ENCODE assay signal across 9 cellular contexts in genomic region chr1:24364975-24365678, GRCh38. TPM values are rescaled to one million over a fixed set of nuclear protein-coding genes. Genes with fewer than 3 reads are reported as not detected.
DNase-seq lines count a peak whose midpoint lies in the region; ATAC-seq lines count a peak whose summit lies in the region.
"Had no signal": no experiment of that assay in that cellular context is flagged by ENCODE, and none has a peak within 500 bp of the region (broad histone marks: within the 10 kb centered on the region; RNA-seq: fewer than 3 reads in every experiment).

No MANE protein-coding gene starts in this region.

- H3K36me3 Mint-ChIP-seq in activated CD8-positive, alpha-beta T cell treated with anti-CD3 and anti-CD28 coated beads, Interleukin-2, amount 10 ng/mL, durations not matched to agents 7 days and 5 days (ENCODE audit: low read depth) = no peaks in the 10 kb centered on the region

- peak; percentile 97 to 99 for ATAC-seq in activated CD4-positive, CD25-positive, alpha-beta regulatory T cell treated with anti-CD3 and anti-CD28 coated beads, Interleukin-2, amount 50 U/mL, for 24 hours
- peak; percentile 70 for ATAC-seq in activated CD8-positive, alpha-beta T cell treated with anti-CD3 and anti-CD28 coated beads, Interleukin-2, amount 10 ng/mL, durations not matched to agents 7 days and 5 days
- ATAC-seq in GM19395 (IDR thresholded peaks at IDR 0.05; ENCODE audit: unreplicated experiment) (no peak), HG02970 (IDR thresholded peaks at IDR 0.05; ENCODE audit: low FRiP score, unreplicated experiment) (no peak)

- H3K9ac ChIP-seq in HUES48 (ENCODE audit: low read depth, low read length) = no peak overlapping the region
- H3K9ac ChIP-seq: BLaER1 had no signal

- H3K27me3 Mint-ChIP-seq in activated CD8-positive, alpha-beta T cell treated with anti-CD3 and anti-CD28 coated beads, Interleukin-2, amount 10 ng/mL, durations not matched to agents 7 days and 5 days (ENCODE audit: low read depth) = no peaks in the 10 kb centered on the region

- H3K27me3 ChIP-seq in HUES48 (ENCODE audit: control insufficient read depth, insufficient read depth, low read length) = no peaks in the 10 kb centered on the region
- H3K27me3 ChIP-seq: BLaER1 had no signal

- H3K4me1 ChIP-seq in HUES48 (ENCODE audit: control insufficient read depth, insufficient read depth, low read length) = peaks cover 10% of the 10 kb centered on the region; the same call in 1 of the 2 replicates
- H3K4me1 ChIP-seq: BLaER1 had no signal

- H3K9me3 Mint-ChIP-seq in activated CD8-positive, alpha-beta T cell treated with anti-CD3 and anti-CD28 coated beads, Interleukin-2, amount 10 ng/mL, durations not matched to agents 7 days and 5 days (ENCODE audit: insufficient read depth) = no peaks in the 10 kb centered on the region

- POLR2A ChIA-PET in activated CD8-positive, alpha-beta T cell treated with anti-CD3 and anti-CD28 coated beads, Interleukin-2, amount 10 ng/mL, durations not matched to agents 7 days and 5 days (lab: Charles Lee) = no interaction called here

- H3K27ac Mint-ChIP-seq in activated CD8-positive, alpha-beta T cell treated with anti-CD3 and anti-CD28 coated beads, Interleukin-2, amount 10 ng/mL, durations not matched to agents 7 days and 5 days = no peak overlapping the region

- H3K4me3 ChIP-seq in HUES48 (ENCODE audit: low read depth, low read length) = no peak overlapping the region
- H3K4me3 ChIP-seq: BLaER1 had no signal

- H3K4me3 Mint-ChIP-seq in activated CD8-positive, alpha-beta T cell treated with anti-CD3 and anti-CD28 coated beads, Interleukin-2, amount 10 ng/mL, durations not matched to agents 7 days and 5 days = no peak overlapping the region

- CTCF ChIA-PET in activated CD8-positive, alpha-beta T cell treated with anti-CD3 and anti-CD28 coated beads, Interleukin-2, amount 10 ng/mL, durations not matched to agents 7 days and 5 days (lab: Charles Lee) = interaction anchor here (0.9 to 5.7 kb wide), 7 partner anchors 14 to 270 kb away, joined by 3 to 33 read pairs (median 3); partner anchors contain the start of gene NIPAL3

- no peak for DNase-seq in activated CD4-positive, CD25-positive, alpha-beta regulatory T cell treated with anti-CD3 and anti-CD28 coated beads, Interleukin-2, amount 50 U/mL, for 72 hours
- peak; percentile 26 for DNase-seq in activated CD8-positive, alpha-beta T cell treated with anti-CD3 and anti-CD28 coated beads, Interleukin-2, amount 10 ng/mL, durations not matched to agents 7 days and 5 days
- DNase-seq in iris pigment epithelial cell (ENCODE audit: low read depth) (peak; percentile 91), NCI-H1092 treated with DMSO at 0.1 percent for 48 hours (lab: John Stamatoyannopoulos, UW) (no peak)

- H3K4me1 Mint-ChIP-seq in activated CD8-positive, alpha-beta T cell treated with anti-CD3 and anti-CD28 coated beads, Interleukin-2, amount 10 ng/mL, durations not matched to agents 7 days and 5 days (ENCODE audit: low read depth) = peaks cover 9% of the 10 kb centered on the region

- no peaks in the 10 kb centered on the region; the same call in 1 of the 2 replicates for H3K36me3 ChIP-seq in HUES48 (ENCODE audit: control insufficient read depth, insufficient read depth, low read length)
- H3K36me3 ChIP-seq: BLaER1 had no signal

- H3K9me3 ChIP-seq in HUES48 (ENCODE audit: control insufficient read depth, insufficient read depth, low read length) = no peaks in the 10 kb centered on the region
- H3K9me3 ChIP-seq: BLaER1 had no signal

- H3K27ac ChIP-seq in HUES48 (ENCODE audit: low read depth, low read length) = peak overlapping the region; percentile 7
- H3K27ac ChIP-seq: BLaER1 had no signal

RNA-seq across cellular contexts. Expression of gene GRHL3, which starts 46.0 kb away (rescaled TPM):
- not detected for total RNA-seq in activated CD8-positive, alpha-beta T cell treated with anti-CD3 and anti-CD28 coated beads, Interleukin-2, amount 10 ng/mL, durations not matched to agents 7 days and 5 days

RNA-seq across cellular contexts. Expression of gene STPG1, which starts 48.5 kb away (rescaled TPM):
- 1 to 10 TPM; 8.0 to 9.9 TPM for total RNA-seq in activated CD8-positive, alpha-beta T cell treated with anti-CD3 and anti-CD28 coated beads, Interleukin-2, amount 10 ng/mL, durations not matched to agents 7 days and 5 days

RNA-seq across cellular contexts. Expression of gene NIPAL3, which starts 50.5 kb away (rescaled TPM):
- 10 to 100 TPM; 43.4 to 46.9 TPM for total RNA-seq in activated CD8-positive, alpha-beta T cell treated with anti-CD3 and anti-CD28 coated beads, Interleukin-2, amount 10 ng/mL, durations not matched to agents 7 days and 5 days

Comparison
In these comparisons a context has a peak if more than half of its experiments do, and no peak if none do; other contexts are left out.
1. ATAC-seq: peak in activated CD4-positive, CD25-positive, alpha-beta regulatory T cell treated with anti-CD3 and anti-CD28 coated beads, Interleukin-2, amount 50 U/mL, for 24 hours (2 of 2) and activated CD8-positive, alpha-beta T cell treated with anti-CD3 and anti-CD28 coated beads, Interleukin-2, amount 10 ng/mL, durations not matched to agents 7 days and 5 days (single experiment); none in GM19395 (single experiment) and HG02970 (single experiment).
2. DNase-seq: peak in activated CD8-positive, alpha-beta T cell treated with anti-CD3 and anti-CD28 coated beads, Interleukin-2, amount 10 ng/mL, durations not matched to agents 7 days and 5 days (single experiment) and iris pigment epithelial cell (single experiment); none in activated CD4-positive, CD25-positive, alpha-beta regulatory T cell treated with anti-CD3 and anti-CD28 coated beads, Interleukin-2, amount 50 U/mL, for 72 hours (single experiment) and NCI-H1092 treated with DMSO at 0.1 percent for 48 hours (single experiment).